In the genomic region with DNA sequence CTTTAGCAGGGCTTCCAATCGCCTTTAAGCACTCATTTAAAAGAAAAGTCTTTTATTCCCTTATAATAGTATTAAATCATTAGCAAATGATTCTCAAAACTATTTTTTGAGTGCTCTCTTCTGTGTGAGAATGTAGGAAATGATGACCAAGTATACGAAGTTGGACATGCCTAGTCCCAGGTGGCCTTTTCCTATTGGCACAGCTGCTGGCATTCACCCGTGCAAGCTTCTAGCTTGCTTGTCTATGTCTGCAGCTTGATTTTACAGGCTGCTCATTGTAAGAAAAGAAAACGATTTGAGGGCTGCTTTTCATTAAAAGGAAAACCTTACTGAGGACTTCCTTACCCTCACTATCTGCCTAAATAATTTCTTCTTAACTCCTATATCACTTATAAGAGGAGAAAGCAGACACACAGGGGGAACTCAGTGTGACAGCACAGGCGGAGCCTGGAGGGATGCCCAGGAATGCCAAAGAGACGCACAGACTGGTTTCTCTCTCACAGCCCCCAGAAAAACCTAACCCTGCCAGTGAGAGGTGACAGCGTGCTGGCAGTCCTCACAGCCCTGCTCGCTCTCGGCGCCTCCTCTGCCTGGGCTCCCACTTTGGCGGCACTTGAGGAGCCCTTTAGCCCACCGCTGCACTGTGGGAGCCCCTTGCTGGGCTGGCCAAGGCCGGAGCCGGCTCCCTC, we compare ENCODE assay signal across 8 cellular contexts.
DNase-seq lines count a peak whose midpoint lies in the region; ATAC-seq and TF ChIP-seq lines count a peak whose summit lies in the region.
"Not testable (repeated sequence)": the region's sequence is repeated elsewhere in the genome, so short reads cannot be mapped to it uniquely, and the experiment has no call there.

No MANE protein-coding gene starts in this region.

- not testable (repeated sequence) for H3K36me3 Mint-ChIP-seq in natural killer cell

- H3K27me3 Mint-ChIP-seq in natural killer cell (ENCODE audit: low read depth in 2 of 2), result not testable (repeated sequence)

- H3K9me3 Mint-ChIP-seq in natural killer cell, result not testable (repeated sequence)

- not testable (repeated sequence) for H3K4me3 ChIP-seq in BLaER1
- H3K4me3 ChIP-seq in HFF-Myc (replicated peaks; ENCODE audit: low read depth, low read length), result peak overlapping the region; percentile 30
- H3K4me3 ChIP-seq in ascending aorta, result peak overlapping the region; percentile 3 to 50
- H3K4me3 ChIP-seq in thoracic aorta, result peak overlapping the region; percentile 49

- intact Hi-C loops in ascending aorta (cut with DNase I), result not testable (repeated sequence)
- intact Hi-C loops in natural killer cell (cut with micrococcal nuclease), result loop anchor here (2.0 kb wide), 1 partner anchor 46 kb away; no protein-coding TSS in a partner anchor

- not testable (repeated sequence) for H4K20me1 ChIP-seq in BLaER1

- H3K4me2 ChIP-seq in BLaER1, result peak overlapping the region; percentile 81

- H3K27ac Mint-ChIP-seq in natural killer cell, result peak overlapping the region; percentile 81 to 89

- not testable (repeated sequence) for DNase-seq in HFF-Myc (ENCODE audit: extremely low read depth, low read depth); ascending aorta (ENCODE audit: low spot score in 2 of 2); natural killer cell; thoracic aorta (ENCODE audit: low spot score)
- DNase-seq in NCI-H2107 treated with DMSO at 0.1 percent for 48 hours (lab: John Stamatoyannopoulos, UW; ENCODE audit: unreplicated experiment) (peak; percentile 19), globus pallidus (ENCODE audit: low spot score) (peak; percentile 1)

- H3K4me1 ChIP-seq in BLaER1 (peaks cover 42% of the 10 kb centered on the region), thoracic aorta (ENCODE audit: control insufficient read depth in 1 of 2, low read depth in 2 of 2) (peaks cover 5 to 12% of the 10 kb centered on the region in 2 donors)
- H3K4me1 ChIP-seq in ascending aorta, result not testable (repeated sequence)

- H3K27me3 ChIP-seq in BLaER1; ascending aorta; thoracic aorta (replicated peaks; ENCODE audit: insufficient read depth): not testable (repeated sequence)

- ATAC-seq in natural killer cell; thoracic aorta (ENCODE audit: insufficient number of reproducible peaks, low FRiP score, low read depth): not testable (repeated sequence)

- H3K9me3 ChIP-seq in BLaER1, ascending aorta, thoracic aorta: not testable (repeated sequence)

- peak overlapping the region; percentile 78 for H3K27ac ChIP-seq in BLaER1
- peak overlapping the region; percentile 82 for H3K27ac ChIP-seq in VCaP
- H3K27ac ChIP-seq in ascending aorta, result peak overlapping the region; percentile 5 to 65
- H3K27ac ChIP-seq in thoracic aorta, result peak overlapping the region in 1 of 2 donors; percentile 19

- H3K9ac ChIP-seq in BLaER1, result peak overlapping the region; percentile 65; the same call in 1 of the 2 replicates

- H3K4me1 Mint-ChIP-seq in natural killer cell, result peaks cover 15 to 23% of the 10 kb centered on the region in 2 donors

- not testable (repeated sequence) for H3K36me3 ChIP-seq in BLaER1, ascending aorta, thoracic aorta

- not testable (repeated sequence) for TF ChIP-seq CTCF in HFF-Myc (IDR thresholded peaks at IDR 0.05; ENCODE audit: low read depth, low read length, missing control alignments); VCaP (conservative IDR thresholded peaks at IDR 0.05); ascending aorta (IDR thresholded peaks at IDR 0.05); natural killer cell (IDR thresholded peaks at IDR 0.05); thoracic aorta (IDR thresholded peaks at IDR 0.05)

- H3K4me3 Mint-ChIP-seq in natural killer cell, result not testable (repeated sequence)
